In genomic region chr10:58963101-58963534, GRCh38 we compare ENCODE assay signal across 10 cellular contexts.
A peak's percentile ranks its signal among the peaks of the same experiment; 100 is the strongest.
DNase-seq lines count a peak whose midpoint lies in the region; ATAC-seq and TF ChIP-seq lines count a peak whose summit lies in the region.
"Had no signal": no experiment of that assay in that cellular context is flagged by ENCODE, and none has a peak within 500 bp of the region (broad histone marks: within the 10 kb centered on the region; RNA-seq: fewer than 3 reads in every experiment).

No MANE protein-coding gene starts in this region.

- H4K91ac ChIP-seq in H9 (ENCODE audit: insufficient read length, low read depth, low read length): no peak overlapping the region

- DNase-seq in AG09309 (ENCODE audit: low read depth) (no peak), H9 (peak; percentile 59), amygdala (lab: John Stamatoyannopoulos, UW) (peak in 30 of 56 donors; percentile 5 to 73 (median 36)), inferior parietal cortex (ENCODE audit: extremely low spot score) (peak; percentile 76), NCI-H1436 (lab: John Stamatoyannopoulos, UW) (no peak), NCI-H1105 treated with DMSO at 0.1 percent for 48 hours (lab: John Stamatoyannopoulos, UW) (no peak), activated gamma-delta T cell (lab: John Stamatoyannopoulos, UW) (no peak)
- DNase-seq: KG1, Right ventricle myocardium superior had no signal

- no peaks in the 10 kb centered on the region for H4K20me1 ChIP-seq in H9 (ENCODE audit: control insufficient read depth, insufficient read depth, insufficient read length)

- no peak overlapping the region for H2BK20ac ChIP-seq in H9 (ENCODE audit: low read depth, low read length, poor library complexity, severe bottlenecking)

- H3K79me1 ChIP-seq in H9 (ENCODE audit: insufficient read depth, low read depth, low read length, poor library complexity, severe bottlenecking): no peaks in the 10 kb centered on the region

- WGBS in H9 (ENCODE audit: extremely low coverage, insufficient read length, low lambda C conversion rate): no CpG with 5 or more reads among the region's 3 CpGs

- H2BK5ac ChIP-seq in H9 (ENCODE audit: insufficient read length, low read length): no peak overlapping the region

- no peak overlapping the region for H2AK5ac ChIP-seq in H9 (ENCODE audit: insufficient read length, low read length)

- H3K4me3 Mint-ChIP-seq in H9: no peak overlapping the region

- no peak overlapping the region for H2AFZ ChIP-seq in H9 (ENCODE audit: low read length)

- no peak overlapping the region for H3K4ac ChIP-seq in H9 (ENCODE audit: low read depth, low read length)

- H3K36me3 Mint-ChIP-seq in H9 (ENCODE audit: insufficient read depth in 1 of 3, low read depth in 3 of 3): no peaks in the 10 kb centered on the region

- no peak overlapping the region for H3K23ac ChIP-seq in H9 (ENCODE audit: insufficient read length, low read depth, low read length)

- H2BK12ac ChIP-seq in H9 (ENCODE audit: insufficient read length, low read depth, low read length): no peak overlapping the region

- no peak overlapping the region for H3K9ac ChIP-seq in H9 (ENCODE audit: extremely low read depth, insufficient read length, low read length)

- H3K4me2 ChIP-seq in H9 (ENCODE audit: insufficient read depth, insufficient read length, low read length): no peak overlapping the region

- H2BK15ac ChIP-seq in H9 (ENCODE audit: low read depth, low read length): no peak overlapping the region

- H3K79me2 ChIP-seq in H9 (ENCODE audit: insufficient read depth, low read length): no peaks in the 10 kb centered on the region

- no peak overlapping the region; a peak in 1 of 7 replicates for H3K27ac Mint-ChIP-seq in H9

- peaks cover 0 to 3% of the 10 kb centered on the region in 2 experiments; a peak in 2 of 5 replicates for H3K9me3 Mint-ChIP-seq in H9

- peaks cover 42 to 47% of the 10 kb centered on the region in 2 experiments for H3K4me1 Mint-ChIP-seq in H9

- H3K23me2 ChIP-seq in H9 (ENCODE audit: insufficient read length, low read depth, low read length, poor library complexity, severe bottlenecking): peaks cover 5% of the 10 kb centered on the region

- H3K18ac ChIP-seq in H9 (ENCODE audit: insufficient read length, low read depth, low read length): no peak overlapping the region

- no peak overlapping the region for H2BK120ac ChIP-seq in H9 (ENCODE audit: low read depth, low read length, poor library complexity, severe bottlenecking)

- no peak overlapping the region for H3K56ac ChIP-seq in H9 (ENCODE audit: insufficient read length, low read depth, low read length)

- no peak overlapping the region for H3K27ac ChIP-seq in H9 (ENCODE audit: insufficient read length, low read depth, low read length)

- H3K4me3 ChIP-seq in AG09309 (ENCODE audit: control insufficient read depth, low read depth, low read length): no peak overlapping the region

- H3K4me1 ChIP-seq in H9 (ENCODE audit: insufficient read depth, low read length): no peaks in the 10 kb centered on the region; the same call in 1 of the 2 replicates

- no peak overlapping the region for H3T11ph ChIP-seq in H9 (ENCODE audit: low read length)

- peaks cover 93% of the 10 kb centered on the region for H3K27me3 Mint-ChIP-seq in H9 (ENCODE audit: low read depth)

- H3K27me3 ChIP-seq in H9 (ENCODE audit: insufficient read depth, low read length): peaks cover 5% of the 10 kb centered on the region; the same call in 1 of the 2 replicates

- H4K5ac ChIP-seq in H9 (ENCODE audit: insufficient read length, low read depth, low read length): no peak overlapping the region

- no peak overlapping the region for H3K14ac ChIP-seq in H9 (ENCODE audit: insufficient read depth, low read length)

- no peak for ATAC-seq in GM18907 (IDR thresholded peaks at IDR 0.05; ENCODE audit: unreplicated experiment)

- H4K8ac ChIP-seq in H9 (replicated peaks; ENCODE audit: insufficient read length, low read depth, low read length): no peak overlapping the region

- TF ChIP-seq CTCF in AG09309 (IDR thresholded peaks at IDR 0.05; ENCODE audit: control insufficient read depth, insufficient read depth, low read depth, low read length, missing control alignments) (peak; percentile 17), H9 (conservative IDR thresholded peaks at IDR 0.05) (peak; percentile 81)

- no peaks in the 10 kb centered on the region for H3K9me3 ChIP-seq in H9 (ENCODE audit: control insufficient read depth, low read depth, low read length)

Comparison
In these comparisons a context has a peak if more than half of its experiments do, and no peak if none do; other contexts are left out.
1. DNase-seq: peak in H9 (single experiment), amygdala (30 of 56) and inferior parietal cortex (single experiment); none in AG09309 (single experiment), NCI-H1436 (single experiment), NCI-H1105 treated with DMSO at 0.1 percent for 48 hours (single experiment) and activated gamma-delta T cell (single experiment).